In genomic region chr17:75778066-75778860, GRCh38 we compare ENCODE assay signal across 8 cellular contexts. TPM values are rescaled to one million over a fixed set of nuclear protein-coding genes. Genes with fewer than 3 reads are reported as not detected.
DNase-seq lines count a peak whose midpoint lies in the region; ATAC-seq, FAIRE-seq and TF ChIP-seq lines count a peak whose summit lies in the region.
"Not testable (repeated sequence)": the region's sequence is repeated elsewhere in the genome, so short reads cannot be mapped to it uniquely, and the experiment has no call there.

No MANE protein-coding gene starts in this region.

- not testable (repeated sequence) for ATAC-seq in activated CD8-positive, alpha-beta T cell treated with anti-CD3 and anti-CD28 coated beads for 36 hours; gastroesophageal sphincter; gastrocnemius medialis

- H3K27ac ChIP-seq in gastroesophageal sphincter = peak overlapping the region; percentile 99 to 100 (median 100)
- H3K27ac ChIP-seq in gastrocnemius medialis = peak overlapping the region; percentile 91 to 98 (median 98)
- peak overlapping the region; percentile 99 for H3K27ac ChIP-seq in vagina

- H3K4me1 ChIP-seq in gastroesophageal sphincter = peaks cover 0 to 55% (median 20%) of the 10 kb centered on the region in 3 donors
- peaks cover 47 to 53% of the 10 kb centered on the region in 2 donors for H3K4me1 ChIP-seq in gastrocnemius medialis
- peaks cover 63% of the 10 kb centered on the region for H3K4me1 ChIP-seq in vagina

- intact Hi-C loops in activated CD8-positive, alpha-beta T cell treated with anti-CD3 and anti-CD28 coated beads for 36 hours (cut with micrococcal nuclease); gastrocnemius medialis (cut with DNase I; ENCODE audit: low total_unique reads): not testable (repeated sequence)
- intact Hi-C loops in vagina (cut with DNase I) = loop anchor here (5.0 kb wide), 1 partner anchor 69 kb away; no protein-coding TSS in a partner anchor

- CTCF ChIA-PET in activated CD8-positive, alpha-beta T cell treated with anti-CD3 and anti-CD28 coated beads for 36 hours (lab: Charles Lee) = interaction anchor here (0.8 to 6.1 kb wide), 10 partner anchors 8 to 83 kb away, joined by 3 to 40 read pairs (median 10); partner anchors contain the start of gene GALK1

- peaks cover 31% of the 10 kb centered on the region for H3K36me3 Mint-ChIP-seq in activated CD8-positive, alpha-beta T cell treated with anti-CD3 and anti-CD28 coated beads for 36 hours (ENCODE audit: low read depth)
- H3K36me3 Mint-ChIP-seq in mesothelial cell of epicardium = peaks cover 22% of the 10 kb centered on the region

- H3K27me3 ChIP-seq in bronchial epithelial cell (ENCODE audit: control insufficient read depth, insufficient read depth, low read length); gastroesophageal sphincter; gastrocnemius medialis; vagina: not testable (repeated sequence)

- TF ChIP-seq EP300 in gastroesophageal sphincter (IDR thresholded peaks at IDR 0.05) = not testable (repeated sequence)

- POLR2A ChIA-PET in activated CD8-positive, alpha-beta T cell treated with anti-CD3 and anti-CD28 coated beads for 36 hours (lab: Charles Lee) = interaction anchor here (0.5 to 7.5 kb wide), 19 partner anchors 7 to 336 kb away, joined by 3 to 215 read pairs (median 7); partner anchors contain the start of genes GALK1, MRPL38, TRIM65 and UNK

- H3K36me3 ChIP-seq in bronchial epithelial cell (ENCODE audit: control insufficient read depth, insufficient read depth, low read length) = not testable (repeated sequence)
- H3K36me3 ChIP-seq in gastroesophageal sphincter (peaks cover 0 to 53% of the 10 kb centered on the region in 2 donors), gastrocnemius medialis (peaks cover 0 to 35% of the 10 kb centered on the region in 2 donors), vagina (peaks cover 0 to 34% of the 10 kb centered on the region in 2 donors)

- H3K4me1 Mint-ChIP-seq in activated CD8-positive, alpha-beta T cell treated with anti-CD3 and anti-CD28 coated beads for 36 hours (ENCODE audit: low read depth) = peaks cover 36% of the 10 kb centered on the region
- peaks cover 35% of the 10 kb centered on the region for H3K4me1 Mint-ChIP-seq in mesothelial cell of epicardium

- H3K4me3 Mint-ChIP-seq in activated CD8-positive, alpha-beta T cell treated with anti-CD3 and anti-CD28 coated beads for 36 hours = peak overlapping the region; percentile 88
- H3K4me3 Mint-ChIP-seq in mesothelial cell of epicardium = peak overlapping the region; percentile 97

- peak; percentile 23; the same call in 1 of the 2 replicates for TF ChIP-seq POLR2A in GM12891 (IDR thresholded peaks at IDR 0.05; ENCODE audit: low read depth, low read length)
- not testable (repeated sequence) for TF ChIP-seq POLR2A in gastroesophageal sphincter (IDR thresholded peaks at IDR 0.05); gastrocnemius medialis (IDR thresholded peaks at IDR 0.05); vagina (IDR thresholded peaks at IDR 0.05)

- DNase-seq in GM12891 (ENCODE audit: insufficient read length, low spot score); activated CD8-positive, alpha-beta T cell treated with anti-CD3 and anti-CD28 coated beads for 36 hours; bronchial epithelial cell (ENCODE audit: low read depth); mesothelial cell of epicardium (ENCODE audit: low spot score in 2 of 2, unreplicated experiment in 2 of 2); gastrocnemius medialis; vagina (ENCODE audit: extremely low spot score in 2 of 2): not testable (repeated sequence)
- peak; percentile 61 for DNase-seq in NCI-H82 (lab: John Stamatoyannopoulos, UW)

- H3K9me3 Mint-ChIP-seq in activated CD8-positive, alpha-beta T cell treated with anti-CD3 and anti-CD28 coated beads for 36 hours; mesothelial cell of epicardium: not testable (repeated sequence)

- WGBS in gastroesophageal sphincter (ENCODE audit: low coverage in 1 of 2), 2 donors = 0 to 3% methylated on average over 7 of the region's 19 CpGs

- H3K9me3 ChIP-seq in gastroesophageal sphincter, gastrocnemius medialis, vagina: not testable (repeated sequence)

- not testable (repeated sequence) for TF ChIP-seq CTCF in activated CD8-positive, alpha-beta T cell treated with anti-CD3 and anti-CD28 coated beads for 36 hours (IDR thresholded peaks at IDR 0.05); bronchial epithelial cell (IDR thresholded peaks at IDR 0.05; ENCODE audit: insufficient read depth, low read length, severe bottlenecking); gastroesophageal sphincter (IDR thresholded peaks at IDR 0.05); mesothelial cell of epicardium (IDR thresholded peaks at IDR 0.05; ENCODE audit: unreplicated experiment); gastrocnemius medialis (IDR thresholded peaks at IDR 0.05 in 4 of 5, conservative IDR thresholded peaks at IDR 0.05 in 1 of 5); vagina (IDR thresholded peaks at IDR 0.05)

- peak overlapping the region; percentile 95 for H3K27ac Mint-ChIP-seq in activated CD8-positive, alpha-beta T cell treated with anti-CD3 and anti-CD28 coated beads for 36 hours
- peak overlapping the region; percentile 91 for H3K27ac Mint-ChIP-seq in mesothelial cell of epicardium

- peak; percentile 74 for FAIRE-seq in GM12891 (lab: Jason Lieb, UNC)
- not testable (repeated sequence) for FAIRE-seq in bronchial epithelial cell (lab: Jason Lieb, UNC)

- H3K4me3 ChIP-seq in bronchial epithelial cell (ENCODE audit: low read depth, low read length) (peak overlapping the region; percentile 61), gastroesophageal sphincter (peak overlapping the region; percentile 95), gastrocnemius medialis (peak overlapping the region; percentile 83 to 96 (median 88)), vagina (peak overlapping the region; percentile 77 to 93)

- in situ Hi-C loops in gastrocnemius medialis (cut with MboI; ENCODE audit: low sequenced_read_pairs in 4 of 4) = loop anchor here in 1 of 4 donors (5.0 kb wide), 1 partner anchor 79 kb away; the partner anchor contains the start of gene WBP2

- H3K27me3 Mint-ChIP-seq in activated CD8-positive, alpha-beta T cell treated with anti-CD3 and anti-CD28 coated beads for 36 hours; mesothelial cell of epicardium (ENCODE audit: low read depth): not testable (repeated sequence)

TF ChIP-seq in GM12891, 5 proteins besides CTCF, POLR2A, EP300 and RAD21:
- peak; percentile 76 for TF ChIP-seq POLR2AphosphoS5 (IDR thresholded peaks at IDR 0.05; ENCODE audit: low read depth, low read length)

RNA-seq across cellular contexts. Expression of gene UNK, which starts 6.3 kb away (rescaled TPM):
- polyA plus RNA-seq in GM12891 (2012; ENCODE audit: low read depth, missing spikeins) = 20.3 TPM
- 10 to 100 TPM; 26.4 to 26.6 TPM for total RNA-seq in activated CD8-positive, alpha-beta T cell treated with anti-CD3 and anti-CD28 coated beads for 36 hours
- total RNA-seq in bronchial epithelial cell (10.8 and 11.4 TPM in 2 replicates), gastroesophageal sphincter (10 to 100 TPM in 3 of 4 donors, 1 to 10 TPM in 1; 9.8 to 41.6 (median 21.0) TPM), mesothelial cell of epicardium (63.4 to 66.4 TPM (median 65.4 TPM) in 3 replicates), gastrocnemius medialis (10 to 100 TPM; 10.4 to 19.2 (median 13.1) TPM), vagina (35.1 TPM)

RNA-seq across cellular contexts. Expression of gene GALK1, which starts 13.3 kb away (rescaled TPM):
- polyA plus RNA-seq in GM12891 (2012; ENCODE audit: low read depth, missing spikeins) = 18.8 TPM
- 10 to 100 TPM; 43.4 to 50.7 TPM for total RNA-seq in activated CD8-positive, alpha-beta T cell treated with anti-CD3 and anti-CD28 coated beads for 36 hours
- total RNA-seq in bronchial epithelial cell (13.4 and 32.8 TPM in 2 replicates), gastroesophageal sphincter (10 to 100 TPM; 13.7 to 23.2 (median 20.4) TPM), mesothelial cell of epicardium (28.0 to 32.1 TPM (median 30.4 TPM) in 3 replicates), gastrocnemius medialis (10 to 100 TPM in 2 of 4 donors, 1 to 10 TPM in 2; 8.7 to 18.3 (median 11.0) TPM), vagina (18.4 TPM)

RNA-seq across cellular contexts. Expression of gene ITGB4, which starts 57.0 kb away (rescaled TPM):
- polyA plus RNA-seq in GM12891 (2012; ENCODE audit: low read depth, missing spikeins) = 1.2 TPM
- total RNA-seq in activated CD8-positive, alpha-beta T cell treated with anti-CD3 and anti-CD28 coated beads for 36 hours = 1 to 10 TPM in 1 of 2 experiments, under 1 TPM in 1; 0.69 to 1.8 TPM
- total RNA-seq in bronchial epithelial cell = 297 and 565 TPM in 2 replicates
- 10 to 100 TPM; 31.1 to 66.3 (median 41.8) TPM for total RNA-seq in gastroesophageal sphincter
- total RNA-seq in mesothelial cell of epicardium = 112 to 117 TPM (median 116 TPM) in 3 replicates
- total RNA-seq in gastrocnemius medialis = 10 to 100 TPM in 1 of 4 donors, 1 to 10 TPM in 3; 3.6 to 20.2 (median 6.3) TPM
- 169 TPM for total RNA-seq in vagina
